ENCODE assay signal across 8 cellular contexts in genomic region chr2:108661493-108661892, GRCh38. TPM values are rescaled to one million over a fixed set of nuclear protein-coding genes. Genes with fewer than 3 reads are reported as not detected.
DNase-seq lines count a peak whose midpoint lies in the region; ATAC-seq and TF ChIP-seq lines count a peak whose summit lies in the region.
"Not testable (repeated sequence)": the region's sequence is repeated elsewhere in the genome, so short reads cannot be mapped to it uniquely, and the experiment has no call there.

No MANE protein-coding gene starts in this region.

- not testable (repeated sequence) for H3K79me2 ChIP-seq in MM.1S (ENCODE audit: low read length)

- WGBS in adrenal gland, 4 donors, result 50 to 56% (median 53%) methylated on average over 1 to 4 of the region's 4 CpGs
- WGBS in aorta, 2 donors, result 51 to 53% methylated on average over 4 of the region's 4 CpGs

- peak overlapping the region; percentile 39; the same call in 1 of the 2 replicates for H3K4me2 ChIP-seq in MM.1S (ENCODE audit: low read depth, low read length)

- H3K9me3 Mint-ChIP-seq in dendritic cell treated with granulocyte-macrophage colony-stimulating factor and Interleukin-4, amounts not matched to agents 40 ng/mL and 50 ng/mL, for 4 days; natural killer cell treated with Interleukin-12 subunit alpha and Interleukin-12 subunit beta and Interleukin-15 and Interleukin-18, amount 100 ng/mL, for 72 hours; stimulated activated effector memory CD8-positive, alpha-beta T cell treated with anti-CD3 and anti-CD28 coated beads, Interleukin-12 subunit alpha, Interleukin-12 subunit beta, amount 100 ng/mL, for 72 hours: not testable (repeated sequence)

- not testable (repeated sequence) for H4K20me1 ChIP-seq in MM.1S (ENCODE audit: insufficient read depth, low read length)

- H3F3A ChIP-seq in MM.1S (ENCODE audit: insufficient read depth, low read length), result not testable (repeated sequence)

- not testable (repeated sequence) for H3K4me3 ChIP-seq in MM.1S (ENCODE audit: low read length); adrenal gland; cardiac muscle cell; aorta (ENCODE audit: low read length in 2 of 2)

- intact Hi-C loops in adrenal gland (cut with DNase I); dendritic cell treated with granulocyte-macrophage colony-stimulating factor and Interleukin-4, amounts not matched to agents 40 ng/mL and 50 ng/mL, for 4 days (cut with micrococcal nuclease); aorta (cut with DNase I): not testable (repeated sequence)

- peak; percentile 26 for ATAC-seq in GM18505 (IDR thresholded peaks at IDR 0.05; ENCODE audit: unreplicated experiment)
- ATAC-seq in natural killer cell treated with Interleukin-12 subunit alpha and Interleukin-12 subunit beta and Interleukin-15 and Interleukin-18, amount 100 ng/mL, for 72 hours; stimulated activated effector memory CD8-positive, alpha-beta T cell treated with anti-CD3 and anti-CD28 coated beads, Interleukin-12 subunit alpha, Interleukin-12 subunit beta, amount 100 ng/mL, for 72 hours; aorta (ENCODE audit: low FRiP score): not testable (repeated sequence)

- H3K36me3 ChIP-seq in MM.1S (replicated peaks; ENCODE audit: insufficient read depth, low read length); adrenal gland (replicated peaks in 1 of 2); cardiac muscle cell; aorta (ENCODE audit: control insufficient read depth in 1 of 2, insufficient read depth in 2 of 2, low read length in 1 of 2): not testable (repeated sequence)

- H3K4me1 ChIP-seq in MM.1S (ENCODE audit: low read length) (peaks cover 17% of the 10 kb centered on the region), adrenal gland (replicated peaks in 1 of 2) (peaks cover 21 to 22% of the 10 kb centered on the region in 2 donors)
- H3K4me1 ChIP-seq in cardiac muscle cell (ENCODE audit: low read depth); aorta (ENCODE audit: control insufficient read depth in 1 of 2, insufficient read depth in 2 of 2, low read length in 2 of 2): not testable (repeated sequence)

- not testable (repeated sequence) for H3K27me3 Mint-ChIP-seq in dendritic cell treated with granulocyte-macrophage colony-stimulating factor and Interleukin-4, amounts not matched to agents 40 ng/mL and 50 ng/mL, for 4 days; natural killer cell treated with Interleukin-12 subunit alpha and Interleukin-12 subunit beta and Interleukin-15 and Interleukin-18, amount 100 ng/mL, for 72 hours

- H3K27ac ChIP-seq in MM.1S (ENCODE audit: low read length) (peak overlapping the region; percentile 52; the same call in 1 of the 2 replicates), adrenal gland (peak overlapping the region; percentile 15 to 88 (median 78)), cardiac muscle cell (peak overlapping the region; percentile 72), aorta (ENCODE audit: low read depth in 1 of 2, low read length in 2 of 2) (peak overlapping the region; percentile 67 to 75)

- DNase-seq in MM.1S; adrenal gland; cardiac muscle cell (ENCODE audit: low read depth in 1 of 2, low spot score in 1 of 2); natural killer cell treated with Interleukin-12 subunit alpha and Interleukin-12 subunit beta and Interleukin-15 and Interleukin-18, amount 100 ng/mL, for 72 hours (ENCODE audit: low spot score); stimulated activated effector memory CD8-positive, alpha-beta T cell treated with anti-CD3 and anti-CD28 coated beads, Interleukin-12 subunit alpha, Interleukin-12 subunit beta, amount 100 ng/mL, for 72 hours (ENCODE audit: low spot score in 2 of 2); aorta: not testable (repeated sequence)

- not testable (repeated sequence) for H3K27me3 ChIP-seq in MM.1S (replicated peaks; ENCODE audit: insufficient read depth, low read length); adrenal gland; cardiac muscle cell; aorta (ENCODE audit: control insufficient read depth in 1 of 2, insufficient read depth in 2 of 2, low read length in 1 of 2)

- not testable (repeated sequence) for H3K9me2 ChIP-seq in MM.1S (replicated peaks; ENCODE audit: insufficient read depth, low read length)

- peaks cover 32% of the 10 kb centered on the region for H3K4me1 Mint-ChIP-seq in dendritic cell treated with granulocyte-macrophage colony-stimulating factor and Interleukin-4, amounts not matched to agents 40 ng/mL and 50 ng/mL, for 4 days (ENCODE audit: low read depth)
- peaks cover 11 to 12% of the 10 kb centered on the region in 2 donors for H3K4me1 Mint-ChIP-seq in natural killer cell treated with Interleukin-12 subunit alpha and Interleukin-12 subunit beta and Interleukin-15 and Interleukin-18, amount 100 ng/mL, for 72 hours (ENCODE audit: low read depth in 2 of 2)
- peaks cover 17% of the 10 kb centered on the region for H3K4me1 Mint-ChIP-seq in stimulated activated effector memory CD8-positive, alpha-beta T cell treated with anti-CD3 and anti-CD28 coated beads, Interleukin-12 subunit alpha, Interleukin-12 subunit beta, amount 100 ng/mL, for 72 hours

- H3K36me3 Mint-ChIP-seq in dendritic cell treated with granulocyte-macrophage colony-stimulating factor and Interleukin-4, amounts not matched to agents 40 ng/mL and 50 ng/mL, for 4 days (ENCODE audit: low read depth), result peaks cover 47% of the 10 kb centered on the region
- H3K36me3 Mint-ChIP-seq in natural killer cell treated with Interleukin-12 subunit alpha and Interleukin-12 subunit beta and Interleukin-15 and Interleukin-18, amount 100 ng/mL, for 72 hours, result not testable (repeated sequence)
- H3K36me3 Mint-ChIP-seq in stimulated activated effector memory CD8-positive, alpha-beta T cell treated with anti-CD3 and anti-CD28 coated beads, Interleukin-12 subunit alpha, Interleukin-12 subunit beta, amount 100 ng/mL, for 72 hours, result peaks cover 10% of the 10 kb centered on the region

- not testable (repeated sequence) for H3K9me3 ChIP-seq in MM.1S (replicated peaks; ENCODE audit: insufficient read depth, low read length); adrenal gland (replicated peaks in 1 of 3); cardiac muscle cell (ENCODE audit: low read depth); aorta (ENCODE audit: control insufficient read depth, low read length)

- not testable (repeated sequence) for TF ChIP-seq POLR2A in GM18505 (IDR thresholded peaks at IDR 0.05; ENCODE audit: borderline replicate concordance, extremely low read depth, insufficient read depth, insufficient read length); adrenal gland (IDR thresholded peaks at IDR 0.05)

- H2AFZ ChIP-seq in MM.1S (ENCODE audit: low read length), result not testable (repeated sequence)

- H3K9ac ChIP-seq in MM.1S (ENCODE audit: low read length), result not testable (repeated sequence)

- not testable (repeated sequence) for H3K4me3 Mint-ChIP-seq in dendritic cell treated with granulocyte-macrophage colony-stimulating factor and Interleukin-4, amounts not matched to agents 40 ng/mL and 50 ng/mL, for 4 days; stimulated activated effector memory CD8-positive, alpha-beta T cell treated with anti-CD3 and anti-CD28 coated beads, Interleukin-12 subunit alpha, Interleukin-12 subunit beta, amount 100 ng/mL, for 72 hours
- peak overlapping the region; percentile 23 for H3K4me3 Mint-ChIP-seq in natural killer cell treated with Interleukin-12 subunit alpha and Interleukin-12 subunit beta and Interleukin-15 and Interleukin-18, amount 100 ng/mL, for 72 hours

- not testable (repeated sequence) for TF ChIP-seq CTCF in MM.1S (IDR thresholded peaks at IDR 0.05; ENCODE audit: low read length); adrenal gland (IDR thresholded peaks at IDR 0.05); cardiac muscle cell (IDR thresholded peaks at IDR 0.05; ENCODE audit: low read depth, low read length)

- peak overlapping the region; percentile 53 for H3K27ac Mint-ChIP-seq in dendritic cell treated with granulocyte-macrophage colony-stimulating factor and Interleukin-4, amounts not matched to agents 40 ng/mL and 50 ng/mL, for 4 days
- not testable (repeated sequence) for H3K27ac Mint-ChIP-seq in natural killer cell treated with Interleukin-12 subunit alpha and Interleukin-12 subunit beta and Interleukin-15 and Interleukin-18, amount 100 ng/mL, for 72 hours
- peak overlapping the region; percentile 69 for H3K27ac Mint-ChIP-seq in stimulated activated effector memory CD8-positive, alpha-beta T cell treated with anti-CD3 and anti-CD28 coated beads, Interleukin-12 subunit alpha, Interleukin-12 subunit beta, amount 100 ng/mL, for 72 hours

RNA-seq across cellular contexts. Expression of gene RANBP2, which starts 57.8 kb away (rescaled TPM):
- total RNA-seq in adrenal gland (10 to 100 TPM; 38.8 to 85.3 (median 69.3) TPM), cardiac muscle cell (34.8 and 55.8 TPM in 2 replicates), aorta (10 to 100 TPM; 76.6 to 82.7 TPM)
- polyA plus RNA-seq in adrenal gland (10 to 100 TPM; 17.7 to 48.9 (median 22.0) TPM), cardiac muscle cell (12.8 and 20.2 TPM in 2 replicates), aorta (10 to 100 TPM; 13.5 to 15.1 TPM)
- total RNA-seq in natural killer cell treated with Interleukin-12 subunit alpha and Interleukin-12 subunit beta and Interleukin-15 and Interleukin-18, amount 100 ng/mL, for 72 hours, result 10 to 100 TPM; 58.0 to 79.3 TPM
